Comparison of ENCODE assay signal across 1 cellular context in the genomic region with DNA sequence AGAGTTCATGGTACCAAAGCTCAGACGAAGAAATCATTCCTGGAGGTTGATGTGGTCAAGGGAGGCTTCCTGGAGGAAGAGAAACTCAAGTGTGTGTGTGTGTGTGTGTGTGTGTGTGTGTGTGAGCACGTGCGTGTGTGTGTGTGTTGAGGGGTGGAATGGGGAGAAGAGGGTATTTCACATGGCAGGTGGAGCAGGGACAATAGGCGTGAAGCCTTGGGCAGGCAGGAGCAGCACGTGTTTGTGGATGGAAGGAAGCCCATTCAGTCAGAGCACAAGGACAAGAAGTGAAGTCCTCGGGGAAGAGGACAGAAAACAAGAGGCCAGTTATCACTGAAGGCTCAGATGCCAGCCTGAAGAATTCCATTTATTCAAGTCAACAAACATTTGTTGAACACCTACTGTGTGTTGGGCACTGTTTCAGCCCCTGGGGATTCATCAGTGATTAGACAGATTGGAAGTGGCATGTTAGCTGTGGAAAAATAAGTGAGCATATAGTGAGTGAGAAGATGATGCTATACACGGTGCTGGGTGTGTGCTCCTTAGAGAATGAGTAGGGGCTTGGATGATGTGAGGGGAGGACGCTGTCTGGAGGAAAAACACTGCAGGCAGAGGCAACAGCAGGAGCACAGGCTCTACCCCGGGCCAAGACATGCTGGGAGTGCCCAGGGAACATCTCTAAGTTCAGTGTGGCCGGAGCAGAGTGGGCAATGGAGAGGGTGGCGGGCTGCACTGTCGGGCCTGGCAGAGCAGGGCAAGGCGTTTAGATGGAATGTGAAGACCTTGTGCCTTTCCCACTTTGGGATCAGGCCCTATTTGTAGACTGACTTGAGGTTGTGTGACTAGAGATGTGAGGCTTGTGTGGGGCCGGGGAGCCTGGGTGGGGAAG.
TF ChIP-seq lines count a peak whose summit lies in the region.

No MANE protein-coding gene starts in this region.

TF ChIP-seq in GM23338, 12 proteins besides CTCF, POLR2A, EP300 and RAD21 (continued from another document):
- TF ChIP-seq, protein P1, sequence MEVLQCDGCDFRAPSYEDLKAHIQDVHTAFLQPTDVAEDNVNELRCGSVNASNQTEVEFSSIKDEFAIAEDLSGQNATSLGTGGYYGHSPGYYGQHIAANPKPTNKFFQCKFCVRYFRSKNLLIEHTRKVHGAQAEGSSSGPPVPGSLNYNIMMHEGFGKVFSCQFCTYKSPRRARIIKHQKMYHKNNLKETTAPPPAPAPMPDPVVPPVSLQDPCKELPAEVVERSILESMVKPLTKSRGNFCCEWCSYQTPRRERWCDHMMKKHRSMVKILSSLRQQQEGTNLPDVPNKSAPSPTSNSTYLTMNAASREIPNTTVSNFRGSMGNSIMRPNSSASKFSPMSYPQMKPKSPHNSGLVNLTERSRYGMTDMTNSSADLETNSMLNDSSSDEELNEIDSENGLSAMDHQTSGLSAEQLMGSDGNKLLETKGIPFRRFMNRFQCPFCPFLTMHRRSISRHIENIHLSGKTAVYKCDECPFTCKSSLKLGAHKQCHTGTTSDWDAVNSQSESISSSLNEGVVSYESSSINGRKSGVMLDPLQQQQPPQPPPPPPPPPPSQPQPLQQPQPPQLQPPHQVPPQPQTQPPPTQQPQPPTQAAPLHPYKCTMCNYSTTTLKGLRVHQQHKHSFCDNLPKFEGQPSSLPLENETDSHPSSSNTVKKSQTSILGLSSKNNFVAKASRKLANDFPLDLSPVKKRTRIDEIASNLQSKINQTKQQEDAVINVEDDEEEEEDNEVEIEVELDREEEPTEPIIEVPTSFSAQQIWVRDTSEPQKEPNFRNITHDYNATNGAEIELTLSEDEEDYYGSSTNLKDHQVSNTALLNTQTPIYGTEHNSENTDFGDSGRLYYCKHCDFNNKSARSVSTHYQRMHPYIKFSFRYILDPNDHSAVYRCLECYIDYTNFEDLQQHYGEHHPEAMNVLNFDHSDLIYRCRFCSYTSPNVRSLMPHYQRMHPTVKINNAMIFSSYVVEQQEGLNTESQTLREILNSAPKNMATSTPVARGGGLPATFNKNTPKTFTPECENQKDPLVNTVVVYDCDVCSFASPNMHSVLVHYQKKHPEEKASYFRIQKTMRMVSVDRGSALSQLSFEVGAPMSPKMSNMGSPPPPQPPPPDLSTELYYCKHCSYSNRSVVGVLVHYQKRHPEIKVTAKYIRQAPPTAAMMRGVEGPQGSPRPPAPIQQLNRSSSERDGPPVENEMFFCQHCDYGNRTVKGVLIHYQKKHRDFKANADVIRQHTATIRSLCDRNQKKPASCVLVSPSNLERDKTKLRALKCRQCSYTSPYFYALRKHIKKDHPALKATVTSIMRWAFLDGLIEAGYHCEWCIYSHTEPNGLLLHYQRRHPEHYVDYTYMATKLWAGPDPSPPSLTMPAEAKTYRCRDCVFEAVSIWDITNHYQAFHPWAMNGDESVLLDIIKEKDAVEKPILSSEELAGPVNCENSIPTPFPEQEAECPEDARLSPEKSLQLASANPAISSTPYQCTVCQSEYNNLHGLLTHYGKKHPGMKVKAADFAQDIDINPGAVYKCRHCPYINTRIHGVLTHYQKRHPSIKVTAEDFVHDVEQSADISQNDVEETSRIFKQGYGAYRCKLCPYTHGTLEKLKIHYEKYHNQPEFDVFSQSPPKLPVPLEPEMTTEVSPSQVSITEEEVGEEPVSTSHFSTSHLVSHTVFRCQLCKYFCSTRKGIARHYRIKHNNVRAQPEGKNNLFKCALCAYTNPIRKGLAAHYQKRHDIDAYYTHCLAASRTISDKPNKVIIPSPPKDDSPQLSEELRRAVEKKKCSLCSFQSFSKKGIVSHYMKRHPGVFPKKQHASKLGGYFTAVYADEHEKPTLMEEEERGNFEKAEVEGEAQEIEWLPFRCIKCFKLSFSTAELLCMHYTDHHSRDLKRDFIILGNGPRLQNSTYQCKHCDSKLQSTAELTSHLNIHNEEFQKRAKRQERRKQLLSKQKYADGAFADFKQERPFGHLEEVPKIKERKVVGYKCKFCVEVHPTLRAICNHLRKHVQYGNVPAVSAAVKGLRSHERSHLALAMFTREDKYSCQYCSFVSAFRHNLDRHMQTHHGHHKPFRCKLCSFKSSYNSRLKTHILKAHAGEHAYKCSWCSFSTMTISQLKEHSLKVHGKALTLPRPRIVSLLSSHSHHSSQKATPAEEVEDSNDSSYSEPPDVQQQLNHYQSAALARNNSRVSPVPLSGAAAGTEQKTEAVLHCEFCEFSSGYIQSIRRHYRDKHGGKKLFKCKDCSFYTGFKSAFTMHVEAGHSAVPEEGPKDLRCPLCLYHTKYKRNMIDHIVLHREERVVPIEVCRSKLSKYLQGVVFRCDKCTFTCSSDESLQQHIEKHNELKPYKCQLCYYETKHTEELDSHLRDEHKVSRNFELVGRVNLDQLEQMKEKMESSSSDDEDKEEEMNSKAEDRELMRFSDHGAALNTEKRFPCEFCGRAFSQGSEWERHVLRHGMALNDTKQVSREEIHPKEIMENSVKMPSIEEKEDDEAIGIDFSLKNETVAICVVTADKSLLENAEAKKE (CRISPR knock-in tag; IDR thresholded peaks at IDR 0.05), result no peak
- TF ChIP-seq, protein P2, sequence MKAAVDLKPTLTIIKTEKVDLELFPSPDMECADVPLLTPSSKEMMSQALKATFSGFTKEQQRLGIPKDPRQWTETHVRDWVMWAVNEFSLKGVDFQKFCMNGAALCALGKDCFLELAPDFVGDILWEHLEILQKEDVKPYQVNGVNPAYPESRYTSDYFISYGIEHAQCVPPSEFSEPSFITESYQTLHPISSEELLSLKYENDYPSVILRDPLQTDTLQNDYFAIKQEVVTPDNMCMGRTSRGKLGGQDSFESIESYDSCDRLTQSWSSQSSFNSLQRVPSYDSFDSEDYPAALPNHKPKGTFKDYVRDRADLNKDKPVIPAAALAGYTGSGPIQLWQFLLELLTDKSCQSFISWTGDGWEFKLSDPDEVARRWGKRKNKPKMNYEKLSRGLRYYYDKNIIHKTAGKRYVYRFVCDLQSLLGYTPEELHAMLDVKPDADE (IDR thresholded peaks at IDR 0.05), result no peak
- no peak for TF ChIP-seq NANOG (IDR thresholded peaks at IDR 0.05; ENCODE audit: borderline replicate concordance)
- TF ChIP-seq CREB1 (CRISPR knock-in tag; IDR thresholded peaks at IDR 0.05; ENCODE audit: low read depth), result no peak
